17 cellular contexts compared by ENCODE assay signal in genomic region chr1:204338997-204339396, GRCh38.
"Had no signal": no experiment of that assay in that cellular context is flagged by ENCODE, and none has a peak within 500 bp of the region (broad histone marks: within the 10 kb centered on the region; RNA-seq: fewer than 3 reads in every experiment).

No MANE protein-coding gene starts in this region.

- DNase-seq: effector CD4-positive, alpha-beta T cell; endodermal cell; erythroblast; foreskin keratinocyte; head of caudate nucleus; hippocampal formation; kidney glomerular epithelial cell; mesendoderm; naive thymus-derived CD8-positive, alpha-beta T cell; stimulated activated CD4-positive, alpha-beta T cell treated with anti-CD3 and anti-CD28 coated beads, Interleukin-12 subunit alpha, Interleukin-12 subunit beta, amount 100 ng/mL, for 4 hours; stimulated activated naive CD4-positive, alpha-beta T cell; stomach; substantia nigra; thyroid gland; upper lobe of left lung; uterus had no signal

- H3K27ac ChIP-seq: coronary artery, foreskin keratinocyte, stomach, thyroid gland, upper lobe of left lung had no signal

- H3K4me3 ChIP-seq: coronary artery, stomach, thyroid gland, upper lobe of left lung, uterus had no signal

- H3K4me1 ChIP-seq: foreskin keratinocyte, thyroid gland, upper lobe of left lung had no signal

- H3K9me3 ChIP-seq: stomach, thyroid gland, upper lobe of left lung, uterus had no signal

- H3K27me3 ChIP-seq: stomach, thyroid gland, upper lobe of left lung, uterus had no signal

- H3K36me3 ChIP-seq: stomach, thyroid gland, upper lobe of left lung, uterus had no signal
